In the genomic region with DNA sequence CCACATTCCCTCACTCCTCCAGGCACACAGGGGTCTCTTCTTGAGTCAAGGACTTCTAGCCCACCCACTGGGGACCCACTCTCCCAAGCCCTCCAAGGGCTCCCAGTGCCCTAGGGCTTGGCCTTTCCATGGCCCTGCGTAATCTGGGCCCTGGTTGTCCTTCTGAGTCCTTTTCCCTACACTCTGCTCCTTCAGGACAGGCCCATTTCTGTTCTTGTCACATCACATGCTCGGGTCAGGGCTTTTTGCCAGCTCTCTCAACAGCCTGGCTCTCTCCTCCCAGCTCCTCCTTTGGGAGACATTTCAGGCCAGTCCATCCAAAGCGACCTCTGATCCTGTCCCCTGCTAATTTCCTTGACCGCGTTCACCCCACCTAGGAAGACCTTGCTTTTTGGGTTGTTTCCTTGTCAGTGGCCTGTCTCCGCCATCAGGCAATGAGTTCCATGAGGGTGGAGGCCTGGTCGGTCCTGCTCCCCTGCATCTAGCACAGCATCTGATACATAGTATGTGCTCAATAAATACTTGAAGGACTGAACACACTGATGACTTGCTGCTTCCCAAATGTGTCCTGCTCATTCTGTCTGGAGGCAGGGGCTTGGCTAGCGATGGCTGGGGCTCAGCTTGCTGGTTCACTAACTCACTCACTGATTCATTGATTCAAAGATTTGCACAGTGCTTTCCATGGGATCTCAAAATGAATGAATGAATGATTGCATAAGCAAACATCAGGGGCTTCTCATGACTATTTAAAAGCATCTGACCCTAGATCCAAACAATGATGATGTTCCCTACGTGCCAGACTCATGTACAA, we compare ENCODE assay signal across 13 cellular contexts. TPM values are rescaled to one million over a fixed set of nuclear protein-coding genes. Genes with fewer than 3 reads are reported as not detected.
DNase-seq lines count a peak whose midpoint lies in the region; ATAC-seq, FAIRE-seq and TF ChIP-seq lines count a peak whose summit lies in the region.
"Had no signal": no experiment of that assay in that cellular context is flagged by ENCODE, and none has a peak within 500 bp of the region (broad histone marks: within the 10 kb centered on the region; RNA-seq: fewer than 3 reads in every experiment).

No MANE protein-coding gene starts in this region.

- H3K36me3 Mint-ChIP-seq in Calu3 (ENCODE audit: insufficient read depth, unreplicated experiment) (peaks cover 69% of the 10 kb centered on the region), T-cell (peaks cover 39% of the 10 kb centered on the region)

- H3K9ac ChIP-seq in trophoblast cell (ENCODE audit: low read length) = no peak overlapping the region

- H3K9me3 Mint-ChIP-seq in Calu3 (ENCODE audit: low read depth, unreplicated experiment) (no peaks in the 10 kb centered on the region), T-cell (no peaks in the 10 kb centered on the region)
- H3K9me3 Mint-ChIP-seq: neural crest cell had no signal

- H2AFZ ChIP-seq in trophoblast cell (ENCODE audit: insufficient read depth, low read length, poor library complexity) = no peak overlapping the region

- 60 to 81% methylated on average over 8 to 9 of the region's 9 CpGs for WGBS in esophagus squamous epithelium, 2 donors
- WGBS in trophoblast cell (ENCODE audit: extremely low coverage, insufficient coverage, insufficient read length) = no CpG with 5 or more reads among the region's 9 CpGs

- no peak for ATAC-seq in T-cell (replicated peaks in 1 of 4)
- no peak for ATAC-seq in GM21515 (IDR thresholded peaks at IDR 0.05; ENCODE audit: unreplicated experiment)

- H3K4me1 Mint-ChIP-seq in Calu3 (ENCODE audit: low read depth, unreplicated experiment) = peaks cover 19% of the 10 kb centered on the region
- no peaks in the 10 kb centered on the region for H3K4me1 Mint-ChIP-seq in T-cell
- H3K4me1 Mint-ChIP-seq: neural crest cell had no signal

- no peak for FAIRE-seq in H54 (lab: Jason Lieb, UNC)

- H3K4ac ChIP-seq in trophoblast cell (ENCODE audit: low read depth, low read length) = no peak overlapping the region

- no peaks in the 10 kb centered on the region for H3K79me2 ChIP-seq in trophoblast cell (ENCODE audit: control insufficient read depth, insufficient read depth, low read length, poor library complexity)

- H3K27me3 Mint-ChIP-seq in Calu3 (ENCODE audit: unreplicated experiment) (no peaks in the 10 kb centered on the region), T-cell (no peaks in the 10 kb centered on the region)

- H4K12ac ChIP-seq in trophoblast cell (ENCODE audit: low read depth, low read length) = no peak overlapping the region

- no peak overlapping the region for H2BK5ac ChIP-seq in trophoblast cell (ENCODE audit: low read depth, low read length, poor library complexity)

- no peak for TF ChIP-seq CTCF in Calu3 (IDR thresholded peaks at IDR 0.05; ENCODE audit: unreplicated experiment)
- no peak for TF ChIP-seq CTCF in esophagus squamous epithelium (IDR thresholded peaks at IDR 0.05)

- H3K4me1 ChIP-seq in esophagus squamous epithelium (peaks cover 12 to 33% (median 12%) of the 10 kb centered on the region in 3 donors), trophoblast cell (ENCODE audit: control insufficient read depth in 1 of 2, insufficient read depth in 2 of 2, low read length in 2 of 2) (peaks cover 8 to 10% of the 10 kb centered on the region in 2 experiments)

- peak overlapping the region; percentile 17 for H2BK120ac ChIP-seq in trophoblast cell (ENCODE audit: insufficient read depth, low read length, poor library complexity)

- POLR2A ChIA-PET in T-cell (lab: Charles Lee) = interaction anchor here in 1 of 2 donors (0.7 kb wide), 1 partner anchor 272 kb away, joined by 3 read pairs; no protein-coding TSS in a partner anchor

- H3K9me3 ChIP-seq in esophagus squamous epithelium (no peaks in the 10 kb centered on the region), trophoblast cell (ENCODE audit: insufficient read depth, low read depth, low read length) (peaks cover 3% of the 10 kb centered on the region)

- no peaks in the 10 kb centered on the region for H3K27me3 ChIP-seq in esophagus squamous epithelium
- no peaks in the 10 kb centered on the region for H3K27me3 ChIP-seq in trophoblast cell (ENCODE audit: insufficient read depth, low read length)

- H3K27ac Mint-ChIP-seq in Calu3 (ENCODE audit: unreplicated experiment) (peak overlapping the region; percentile 81), T-cell (peak overlapping the region; percentile 28 to 36)

- H4K8ac ChIP-seq in trophoblast cell (ENCODE audit: low read depth, low read length) = no peak overlapping the region

- peaks cover 30 to 99% (median 36%) of the 10 kb centered on the region in 3 donors for H3K36me3 ChIP-seq in esophagus squamous epithelium
- peaks cover 0 to 2% of the 10 kb centered on the region in 2 experiments for H3K36me3 ChIP-seq in trophoblast cell (ENCODE audit: control insufficient read depth in 1 of 2, insufficient read depth in 2 of 2, low read length in 2 of 2)

- no peak overlapping the region for H2BK12ac ChIP-seq in trophoblast cell (ENCODE audit: low read length)

- H3K23ac ChIP-seq in trophoblast cell (ENCODE audit: low read length) = no peak overlapping the region

- no peak overlapping the region for H2AK5ac ChIP-seq in trophoblast cell (ENCODE audit: low read length)

- no peak overlapping the region for H3K18ac ChIP-seq in trophoblast cell (ENCODE audit: low read length)

- peaks cover 4% of the 10 kb centered on the region for H3K79me1 ChIP-seq in trophoblast cell (ENCODE audit: low read length)

- no peak overlapping the region for H4K91ac ChIP-seq in trophoblast cell (ENCODE audit: low read depth, low read length)

- H3K4me2 ChIP-seq in trophoblast cell (ENCODE audit: low read length) = no peak overlapping the region

- no TSS peak for BruUV-seq in Calu3 (replicated peaks; lab: Mats Ljungman, UMichigan)

- CTCF ChIA-PET in Calu3 (lab: Charles Lee) = interaction anchor here (1.3 kb wide), 1 partner anchor 43 kb away, joined by 6 read pairs; no protein-coding TSS in a partner anchor
- CTCF ChIA-PET in T-cell (lab: Charles Lee) = no interaction called here

- H3K4me3 ChIP-seq in esophagus squamous epithelium (no peak overlapping the region), trophoblast cell (ENCODE audit: low read depth, low read length) (no peak overlapping the region)

- peak overlapping the region in 3 of 4 donors; percentile 44 to 78 (median 72) for H3K27ac ChIP-seq in esophagus squamous epithelium
- peak overlapping the region; percentile 1 for H3K27ac ChIP-seq in trophoblast cell (ENCODE audit: low read depth, low read length)

- intact Hi-C loops in Calu3 (cut with micrococcal nuclease; ENCODE audit: unreplicated experiment) (no loop called here), esophagus squamous epithelium (cut with DNase I) (no loop called here)

- no peak overlapping the region for H3K4me3 Mint-ChIP-seq in Calu3 (ENCODE audit: low read depth, unreplicated experiment)
- H3K4me3 Mint-ChIP-seq in T-cell = no peak overlapping the region
- H3K4me3 Mint-ChIP-seq: neural crest cell had no signal

- H3K14ac ChIP-seq in trophoblast cell (ENCODE audit: low read length) = no peak overlapping the region

- no peak for DNase-seq in Calu3
- no peak for DNase-seq in T-cell
- no peak for DNase-seq in esophagus squamous epithelium (lab: John Stamatoyannopoulos, UW)
- peak in 1 of 2 donors; percentile 24 for DNase-seq in trophoblast cell
- DNase-seq in LoVo (ENCODE audit: low spot score) = no peak
- DNase-seq in NCI-H1092 (lab: John Stamatoyannopoulos, UW) = no peak
- no peak for DNase-seq in H54 (ENCODE audit: insufficient read length, low spot score)
- DNase-seq: AML-193; DND-41; glutamatergic neuron; stimulated activated CD4-positive, alpha-beta T cell treated with anti-CD3 and anti-CD28 coated beads, Interleukin-12 subunit alpha, Interleukin-12 subunit beta, amount 100 ng/mL, for 4 hours had no signal

- no peak for TF ChIP-seq POLR2A in esophagus squamous epithelium (IDR thresholded peaks at IDR 0.05)
- no peak for TF ChIP-seq POLR2A in H54 (IDR thresholded peaks at IDR 0.05; ENCODE audit: low read depth, low read length)

RNA-seq across cellular contexts. Expression of a gene that starts 44.8 kb away (rescaled TPM):
- 173 and 239 TPM in 2 replicates for total RNA-seq in Calu3 (2022)
- total RNA-seq in T-cell = 100 to 1,000 TPM in 1 of 5 donors, 10 to 100 TPM in 4; 56.4 to 107 (median 90.8) TPM
- total RNA-seq in esophagus squamous epithelium = 100 to 1,000 TPM in 3 of 4 donors, 10 to 100 TPM in 1; 87.7 to 166 (median 117) TPM
- polyA plus RNA-seq in trophoblast cell (2013) = 6.9 and 7.0 TPM in 2 replicates
